Comparison of ENCODE assay signal across 31 cellular contexts in genomic region chr19:42571136-42571535, GRCh38. TPM values are rescaled to one million over a fixed set of nuclear protein-coding genes. Genes with fewer than 3 reads are reported as not detected.
"Had no signal": no experiment of that assay in that cellular context is flagged by ENCODE, and none has a peak within 500 bp of the region (broad histone marks: within the 10 kb centered on the region; RNA-seq: fewer than 3 reads in every experiment).

No MANE protein-coding gene starts in this region.

- ATAC-seq: activated CD4-positive, alpha-beta T cell treated with anti-CD3 and anti-CD28 coated beads for 36 hours; activated CD8-positive, alpha-beta memory T cell treated with anti-CD3 and anti-CD28 coated beads, Interleukin-2, amount 10 ng/mL, durations not matched to agents 7 days and 5 days; activated CD8-positive, alpha-beta T cell treated with anti-CD3 and anti-CD28 coated beads, Interleukin-2, amount 10 ng/mL, durations not matched to agents 7 days and 5 days; activated naive CD8-positive, alpha-beta T cell treated with anti-CD3 and anti-CD28 coated beads, Interleukin-2, amount 50 U/mL, for 24 hours; body of pancreas; gastroesophageal sphincter; heart right ventricle had no signal

- H3K4me1 ChIP-seq: body of pancreas, colonic mucosa had no signal

- H3K4me3 ChIP-seq: adrenal gland, body of pancreas, colonic mucosa, esophagus squamous epithelium, gastroesophageal sphincter, heart right ventricle had no signal

- FAIRE-seq: endometrium had no signal

- H3K27ac ChIP-seq: adrenal gland, body of pancreas, colonic mucosa, epithelial cell of prostate, esophagus squamous epithelium, gastroesophageal sphincter, heart right ventricle had no signal

- DNase-seq: activated CD4-positive, alpha-beta memory T cell treated with anti-CD3 and anti-CD28 coated beads for 36 hours; activated CD4-positive, alpha-beta T cell treated with anti-CD3 and anti-CD28 coated beads for 36 hours; activated CD4-positive, alpha-beta T cell treated with anti-CD3 and anti-CD28 coated beads, Interleukin-2, amount 10 ng/mL, durations not matched to agents 24 days and 14 days; activated CD4-positive, CD25-positive, alpha-beta regulatory T cell; activated CD4-positive, CD25-positive, alpha-beta regulatory T cell treated with anti-CD3 and anti-CD28 coated beads, Interleukin-2, amount 50 U/mL, for 72 hours; activated CD8-positive, alpha-beta memory T cell treated with anti-CD3 and anti-CD28 coated beads, Interleukin-2, amount 10 ng/mL, durations not matched to agents 7 days and 5 days; activated CD8-positive, alpha-beta memory T cell treated with anti-CD3 and anti-CD28 coated beads, Interleukin-2, amount 50 U/mL, for 4 hours; activated CD8-positive, alpha-beta T cell treated with anti-CD3 and anti-CD28 coated beads, Interleukin-2, amount 10 ng/mL, durations not matched to agents 7 days and 5 days; activated effector memory CD4-positive, alpha-beta T cell treated with anti-CD3 and anti-CD28 coated beads, Interleukin-2, amount 50 U/mL, for 16 hours; activated naive CD4-positive, alpha-beta T cell treated with anti-CD3 and anti-CD28 coated beads for 36 hours; activated naive CD8-positive, alpha-beta T cell treated with anti-CD3 and anti-CD28 coated beads for 36 hours; activated naive CD8-positive, alpha-beta T cell treated with anti-CD3 and anti-CD28 coated beads, Interleukin-2, amount 50 U/mL, for 24 hours; activated T-cell treated with anti-CD3 and anti-CD28 coated beads, Interleukin-2, amount 50 U/mL, for 1 hour; activated T-cell treated with anti-CD3 and anti-CD28 coated beads, Interleukin-2, amount 50 U/mL, for 48 hours; amygdala; aorta; body of pancreas; caudate nucleus; colonic mucosa; effector CD8-positive, alpha-beta T cell; esophagus squamous epithelium; foreskin melanocyte; heart right ventricle; T-helper 2 cell had no signal

- H3K36me3 ChIP-seq: adrenal gland, colonic mucosa, esophagus squamous epithelium, gastroesophageal sphincter, heart right ventricle had no signal

- H3K27me3 ChIP-seq: adrenal gland, body of pancreas, colonic mucosa, esophagus squamous epithelium, gastroesophageal sphincter had no signal

- H3K9me3 ChIP-seq: adrenal gland, body of pancreas, colonic mucosa, esophagus squamous epithelium, gastroesophageal sphincter, heart right ventricle had no signal

RNA-seq across cellular contexts. Expression of gene CEACAM8, which starts 23.6 kb away (rescaled TPM):
- polyA plus RNA-seq: adrenal gland, endothelial cell of umbilical vein, esophagus, fibroblast of lung, heart right ventricle had no signal
